25 cellular contexts compared by ENCODE assay signal in the genomic region with DNA sequence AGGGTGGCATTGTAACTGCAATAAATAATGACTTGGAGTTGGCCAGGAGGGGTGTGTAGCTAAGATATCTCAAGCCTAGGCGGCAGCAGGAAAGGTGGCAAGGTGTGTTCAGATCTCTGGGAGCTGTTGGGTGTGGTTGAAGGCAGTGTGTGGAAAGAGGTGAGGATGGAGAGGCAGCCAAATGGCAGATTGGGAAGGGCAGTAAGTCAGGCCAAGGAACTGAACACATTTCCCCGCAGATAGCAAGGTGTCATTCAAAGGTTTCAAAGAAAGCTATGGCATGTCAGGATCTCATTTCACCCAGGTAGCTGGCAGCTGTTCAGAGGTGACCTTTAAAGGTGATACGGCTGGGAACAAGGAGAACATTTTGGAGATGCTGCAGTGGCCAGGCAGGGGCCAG.
"Had no signal": no experiment of that assay in that cellular context is flagged by ENCODE, and none has a peak within 500 bp of the region (broad histone marks: within the 10 kb centered on the region; RNA-seq: fewer than 3 reads in every experiment).

No MANE protein-coding gene starts in this region.

- DNase-seq: hippocampal formation; kidney; left colon; left lung; lower lobe of right lung; mesendoderm; naive thymus-derived CD4-positive, alpha-beta T cell; ovary; right lobe of liver; stimulated activated CD4-positive, alpha-beta T cell treated with anti-CD3 and anti-CD28 coated beads, Interleukin-12 subunit alpha, Interleukin-12 subunit beta, amount 100 ng/mL, for 4 hours; stimulated activated CD4-positive, alpha-beta T cell treated with anti-CD3 and anti-CD28 coated beads, Interleukin-15, amount 100 ng/mL, for 24 hours; stimulated activated CD4-positive, alpha-beta T cell treated with anti-CD3 and anti-CD28 coated beads, Interleukin-2, amount 100 ng/mL, for 24 hours; stimulated activated CD4-positive, alpha-beta T cell treated with anti-CD3 and anti-CD28 coated beads, Interleukin-4, amount 100 ng/mL, for 1 hour; stimulated activated naive B cell treated with anti-CD40 and anti-IgM and Interleukin-4, amounts not matched to agents 10 μg/mL and 1 μg/mL and 100 μg/mL, for 72 hours; stimulated activated naive CD8-positive, alpha-beta T cell treated with anti-CD3 and anti-CD28 coated beads, Interleukin-15, Interleukin-2, amounts not matched to agents 100 U/mL and 50 U/mL, for 24 hours; stomach; testis; thyroid gland; transverse colon; upper lobe of right lung had no signal

- H3K4me3 ChIP-seq: left lung, lower lobe of right lung, ovary, right atrium auricular region, right lobe of liver, skin epidermis, stomach, testis, thyroid gland, transverse colon, upper lobe of right lung had no signal

- H3K4me1 ChIP-seq: left lung, lower lobe of right lung, right atrium auricular region, right lobe of liver, stomach, testis, thyroid gland, transverse colon, upper lobe of right lung had no signal

- H3K27me3 ChIP-seq: ovary, right atrium auricular region, right lobe of liver, testis, thyroid gland, transverse colon, upper lobe of right lung had no signal

- H3K4me1 Mint-ChIP-seq: mesothelial cell of epicardium; naive thymus-derived CD4-positive, alpha-beta T cell; stimulated activated naive B cell treated with anti-CD40 and anti-IgM and Interleukin-4, amounts not matched to agents 10 μg/mL and 1 μg/mL and 100 μg/mL, for 72 hours had no signal

- H3K27ac ChIP-seq: left lung, lower lobe of right lung, ovary, right atrium auricular region, right lobe of liver, skin epidermis, stomach, testis, thyroid gland, transverse colon, upper lobe of right lung had no signal

- H3K27ac Mint-ChIP-seq: mesothelial cell of epicardium; naive thymus-derived CD4-positive, alpha-beta T cell; natural killer cell treated with Interleukin-12 subunit alpha and Interleukin-12 subunit beta and Interleukin-15 and Interleukin-18, amount 100 ng/mL, for 72 hours; progenitor cell of endocrine pancreas; stimulated activated naive B cell treated with anti-CD40 and anti-IgM and Interleukin-4, amounts not matched to agents 10 μg/mL and 1 μg/mL and 100 μg/mL, for 72 hours had no signal

- H3K36me3 Mint-ChIP-seq: mesothelial cell of epicardium; naive thymus-derived CD4-positive, alpha-beta T cell; natural killer cell treated with Interleukin-12 subunit alpha and Interleukin-12 subunit beta and Interleukin-15 and Interleukin-18, amount 100 ng/mL, for 72 hours; stimulated activated naive B cell treated with anti-CD40 and anti-IgM and Interleukin-4, amounts not matched to agents 10 μg/mL and 1 μg/mL and 100 μg/mL, for 72 hours had no signal

- H3K9me3 Mint-ChIP-seq: mesothelial cell of epicardium; natural killer cell treated with Interleukin-12 subunit alpha and Interleukin-12 subunit beta and Interleukin-15 and Interleukin-18, amount 100 ng/mL, for 72 hours had no signal

- H3K4me3 Mint-ChIP-seq: mesothelial cell of epicardium; naive thymus-derived CD4-positive, alpha-beta T cell; natural killer cell treated with Interleukin-12 subunit alpha and Interleukin-12 subunit beta and Interleukin-15 and Interleukin-18, amount 100 ng/mL, for 72 hours; stimulated activated naive B cell treated with anti-CD40 and anti-IgM and Interleukin-4, amounts not matched to agents 10 μg/mL and 1 μg/mL and 100 μg/mL, for 72 hours had no signal

- H3K36me3 ChIP-seq: left lung, lower lobe of right lung, ovary, right atrium auricular region, right lobe of liver, stomach, thyroid gland, transverse colon, upper lobe of right lung had no signal

- H3K9me3 ChIP-seq: left lung, lower lobe of right lung, ovary, right atrium auricular region, right lobe of liver, stomach, testis, thyroid gland, transverse colon, upper lobe of right lung had no signal
